Comparison of ENCODE assay signal across 10 cellular contexts in the genomic region with DNA sequence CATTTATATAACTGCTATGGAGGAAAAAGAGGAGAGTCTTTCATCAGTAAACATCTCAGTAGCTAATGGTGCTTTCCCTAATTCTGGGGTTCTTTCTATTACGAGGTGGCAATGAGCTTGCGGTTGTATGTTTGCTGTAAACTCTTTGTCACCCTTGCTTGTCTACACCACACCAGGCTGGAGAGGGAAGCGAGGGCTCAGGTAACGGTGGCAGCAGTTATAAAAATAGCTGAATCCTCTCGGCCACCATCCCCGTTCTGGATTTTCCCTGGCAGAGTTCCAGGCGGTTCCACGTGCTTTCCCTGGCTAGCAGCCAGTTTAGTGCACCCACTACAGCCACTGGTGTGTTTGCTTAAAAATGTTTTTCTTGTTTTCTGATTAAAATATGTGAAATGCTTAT. TPM values are rescaled to one million over a fixed set of nuclear protein-coding genes. Genes with fewer than 3 reads are reported as not detected.
DNase-seq lines count a peak whose midpoint lies in the region; ATAC-seq and TF ChIP-seq lines count a peak whose summit lies in the region.
"Had no signal": no experiment of that assay in that cellular context is flagged by ENCODE, and none has a peak within 500 bp of the region (broad histone marks: within the 10 kb centered on the region; RNA-seq: fewer than 3 reads in every experiment).

No MANE protein-coding gene starts in this region.

- no peak overlapping the region for H3K9ac ChIP-seq in endodermal cell (ENCODE audit: extremely low read depth, low read length, poor library complexity, severe bottlenecking)

- WGBS in endodermal cell (ENCODE audit: insufficient coverage in 1 of 2, insufficient read length in 1 of 2), 2 experiments, result 90 to 93% methylated on average over 4 to 8 of the region's 8 CpGs

- DNase-seq in activated gamma-delta T cell treated with Interleukin-2 at 50 U/mL for 16 hours (peak; percentile 8), activated gamma-delta T cell (lab: John Stamatoyannopoulos, UW) (no peak), left kidney (ENCODE audit: low read depth, low spot score) (peak; percentile 27), endodermal cell (no peak), H4 (ENCODE audit: low spot score) (no peak), T1000 (lab: John Stamatoyannopoulos, UW) (no peak)
- peak; percentile 23 to 34 for DNase-seq in activated CD4-positive, alpha-beta T cell treated with anti-CD3 and anti-CD28 coated beads, Interleukin-2, amount 50 U/mL, for 24 hours (ENCODE audit: low read depth in 1 of 2, low spot score in 1 of 2)

- no peaks in the 10 kb centered on the region for H3K36me3 Mint-ChIP-seq in endodermal cell (ENCODE audit: low read depth)

- no peak overlapping the region for H3K27ac Mint-ChIP-seq in endodermal cell

- peak; percentile 38 for ATAC-seq in HG03460 (IDR thresholded peaks at IDR 0.05; ENCODE audit: unreplicated experiment)

- H3K27me3 ChIP-seq in endodermal cell (ENCODE audit: control insufficient read depth, insufficient read depth, low read length, poor library complexity, severe bottlenecking), result peaks cover 5% of the 10 kb centered on the region
- H3K27me3 ChIP-seq: Peyer's patch had no signal

- H3K9me3 Mint-ChIP-seq in endodermal cell, result no peaks in the 10 kb centered on the region

- no peaks in the 10 kb centered on the region for H3K36me3 ChIP-seq in endodermal cell (ENCODE audit: control insufficient read depth, insufficient read depth, low read length)
- H3K36me3 ChIP-seq: Peyer's patch had no signal

- no peak overlapping the region for H3K4me3 ChIP-seq in endodermal cell (ENCODE audit: low read length)
- H3K4me3 ChIP-seq: Peyer's patch had no signal

- H3K4me1 Mint-ChIP-seq in endodermal cell, result no peaks in the 10 kb centered on the region

- peaks cover 7% of the 10 kb centered on the region for H3K27me3 Mint-ChIP-seq in endodermal cell (ENCODE audit: insufficient read depth)

- H3K9me3 ChIP-seq in endodermal cell (ENCODE audit: control insufficient read depth, low read length), result no peaks in the 10 kb centered on the region
- H3K9me3 ChIP-seq: Peyer's patch had no signal

- TF ChIP-seq CTCF in endodermal cell (conservative IDR thresholded peaks at IDR 0.05), result no peak

- H3K4me3 Mint-ChIP-seq in endodermal cell, result no peak overlapping the region

- no peak overlapping the region for H3K27ac ChIP-seq in endodermal cell (ENCODE audit: low read depth, low read length)
- H3K27ac ChIP-seq: Peyer's patch had no signal

- no peaks in the 10 kb centered on the region for H3K4me1 ChIP-seq in endodermal cell (ENCODE audit: control insufficient read depth, insufficient read depth, low read length)
- H3K4me1 ChIP-seq: Peyer's patch had no signal

RNA-seq across cellular contexts. Expression of gene MAS1, which starts 39.0 kb away (rescaled TPM):
- total RNA-seq in endodermal cell, result not detected
- not detected for polyA plus RNA-seq in endodermal cell (2013, experiment 1 of 2)
- polyA plus RNA-seq in endodermal cell (2013, experiment 2 of 2), result not detected
- not detected in 2 replicates for total RNA-seq in H4 (2014; rRNA removed; shearing (Covaris generic))
- total RNA-seq: Peyer's patch, subcutaneous adipose tissue had no signal

RNA-seq across cellular contexts. Expression of gene IGF2R, which starts 39.1 kb away (rescaled TPM):
- total RNA-seq in endodermal cell, result 100 to 1,000 TPM; 103 to 130 TPM
- polyA plus RNA-seq in endodermal cell (2013, experiment 1 of 2), result 42.4 TPM
- 45.1 TPM for polyA plus RNA-seq in endodermal cell (2013, experiment 2 of 2)
- 19.8 and 29.8 TPM in 2 replicates for total RNA-seq in H4 (2014; rRNA removed; shearing (Covaris generic))

Comparison
In these comparisons a context has a peak if more than half of its experiments do, and no peak if none do; other contexts are left out.
1. DNase-seq: peak in activated gamma-delta T cell treated with Interleukin-2 at 50 U/mL for 16 hours (single experiment), activated CD4-positive, alpha-beta T cell treated with anti-CD3 and anti-CD28 coated beads, Interleukin-2, amount 50 U/mL, for 24 hours (2 of 2) and left kidney (single experiment); none in activated gamma-delta T cell (single experiment), endodermal cell (single experiment), H4 (single experiment) and T1000 (single experiment).